Comparison of ENCODE assay signal across 12 cellular contexts in genomic region chr17:50173335-50173941, GRCh38. TPM values are rescaled to one million over a fixed set of nuclear protein-coding genes. Genes with fewer than 3 reads are reported as not detected.
DNase-seq lines count a peak whose midpoint lies in the region; ATAC-seq and TF ChIP-seq lines count a peak whose summit lies in the region.
"Had no signal": no experiment of that assay in that cellular context is flagged by ENCODE, and none has a peak within 500 bp of the region (broad histone marks: within the 10 kb centered on the region; RNA-seq: fewer than 3 reads in every experiment).

No MANE protein-coding gene starts in this region.

- DNase-seq in BJ (ENCODE audit: low read depth) (peak; percentile 78), osteoblast (ENCODE audit: insufficient read length, low spot score, missing footprints) (peak; percentile 98), NCI-H1092 treated with DMSO at 0.1 percent for 48 hours (lab: John Stamatoyannopoulos, UW) (no peak), Caco-2 (no peak), NCI-H82 (lab: John Stamatoyannopoulos, UW) (no peak)
- DNase-seq: CD4-positive, CD25-positive, alpha-beta regulatory T cell; NCI-H1417 treated with DMSO at 0.1 percent for 48 hours; stimulated activated naive CD4-positive, alpha-beta T cell treated with Interleukin-2 at 50 U/mL for 16 hours had no signal

- H3K4me3 ChIP-seq in BJ (ENCODE audit: low read depth, low read length) (no peak overlapping the region), gastroesophageal sphincter (no peak overlapping the region), osteoblast (ENCODE audit: insufficient read depth, low read length) (no peak overlapping the region), Caco-2 (ENCODE audit: low read depth, low read length) (no peak overlapping the region)

- peaks cover 4% of the 10 kb centered on the region; the same call in 1 of the 2 replicates for H3K36me3 ChIP-seq in BJ (ENCODE audit: control insufficient read depth, insufficient read depth, low read length)
- H3K36me3 ChIP-seq in gastroesophageal sphincter = peaks cover 0 to 31% of the 10 kb centered on the region in 2 donors
- H3K36me3 ChIP-seq in osteoblast (ENCODE audit: insufficient read depth, low read length) = peaks cover 13% of the 10 kb centered on the region
- no peaks in the 10 kb centered on the region for H3K36me3 ChIP-seq in Caco-2 (ENCODE audit: control insufficient read depth, insufficient read depth, low read length)

- peak overlapping the region; percentile 58 to 88 (median 86) for H3K27ac ChIP-seq in gastroesophageal sphincter
- H3K27ac ChIP-seq in osteoblast (ENCODE audit: low read depth, low read length) = peak overlapping the region; percentile 98

- 18 to 22% methylated on average over 3 to 4 of the region's 10 CpGs for WGBS in gastroesophageal sphincter (ENCODE audit: low coverage in 1 of 2), 2 donors

- ATAC-seq in SK-N-SH treated with all-trans-retinoic acid at 6 μM for 48 hours (peak; percentile 46), gastroesophageal sphincter (peak; percentile 43), HG02642 (IDR thresholded peaks at IDR 0.05; ENCODE audit: poor library complexity, unreplicated experiment) (no peak)

- no peaks in the 10 kb centered on the region for H3K36me3 Mint-ChIP-seq in Caco-2 (ENCODE audit: insufficient read depth, unreplicated experiment)
- H3K36me3 Mint-ChIP-seq: CD4-positive, CD25-positive, alpha-beta regulatory T cell had no signal

- TF ChIP-seq CTCF in BJ (IDR thresholded peaks at IDR 0.05; ENCODE audit: insufficient read depth, low read depth, low read length) (no peak), gastroesophageal sphincter (IDR thresholded peaks at IDR 0.05) (no peak), osteoblast (IDR thresholded peaks at IDR 0.05; ENCODE audit: extremely low read depth, low read depth, low read length) (no peak), Caco-2 (IDR thresholded peaks at IDR 0.05; ENCODE audit: insufficient read depth in 1 of 2, low read depth in 1 of 2, low read length in 1 of 2, severe bottlenecking in 1 of 2, unreplicated experiment in 1 of 2) (no peak)

- H2AFZ ChIP-seq in osteoblast (ENCODE audit: low read length) = peak overlapping the region; percentile 18

- H3K4me1 Mint-ChIP-seq in Caco-2 (ENCODE audit: low read depth, unreplicated experiment) = peaks cover 25% of the 10 kb centered on the region

- TF ChIP-seq POLR2A in gastroesophageal sphincter (IDR thresholded peaks at IDR 0.05) = no peak

- intact Hi-C loops in Caco-2 (cut with micrococcal nuclease; ENCODE audit: unreplicated experiment) = no loop called here

- BruUV-seq in Caco-2 (replicated peaks; lab: Mats Ljungman, UMichigan) = no TSS peak

- H3K4me3 Mint-ChIP-seq in Caco-2 (ENCODE audit: unreplicated experiment) = no peak overlapping the region
- H3K4me3 Mint-ChIP-seq: CD4-positive, CD25-positive, alpha-beta regulatory T cell had no signal

- no peaks in the 10 kb centered on the region for H3K9me3 ChIP-seq in gastroesophageal sphincter
- H3K9me3 ChIP-seq in osteoblast (ENCODE audit: low read depth, low read length) = no peaks in the 10 kb centered on the region
- no peaks in the 10 kb centered on the region for H3K9me3 ChIP-seq in Caco-2

- H3K27me3 ChIP-seq in BJ (ENCODE audit: control insufficient read depth, insufficient read depth, low read length) (no peaks in the 10 kb centered on the region), gastroesophageal sphincter (no peaks in the 10 kb centered on the region), osteoblast (ENCODE audit: insufficient read depth, low read length) (no peaks in the 10 kb centered on the region), Caco-2 (replicated peaks; ENCODE audit: control insufficient read depth, insufficient read depth, low read length) (no peaks in the 10 kb centered on the region)

- no peaks in the 10 kb centered on the region for H3K79me2 ChIP-seq in osteoblast (ENCODE audit: insufficient read depth, low read length)

- H3K9me3 Mint-ChIP-seq in Caco-2 (ENCODE audit: unreplicated experiment) = no peaks in the 10 kb centered on the region
- H3K9me3 Mint-ChIP-seq: CD4-positive, CD25-positive, alpha-beta regulatory T cell had no signal

- POLR2A ChIA-PET in BJ (lab: Charles Lee) (interaction anchor here (0.5 to 1.3 kb wide), 9 partner anchors 8 to 125 kb away, joined by 3 to 13 read pairs (median 3); partner anchors contain the start of gene COL1A1), Caco-2 (lab: Charles Lee) (interaction anchor here (0.7 kb wide), 1 partner anchor 183 kb away, joined by 4 read pairs; no protein-coding TSS in a partner anchor)

- CTCF ChIA-PET in BJ (lab: Yijun Ruan, JAX) = interaction anchor here (0.7 to 8.5 kb wide), 11 partner anchors 12 to 125 kb away, joined by 3 to 146 read pairs (median 5); partner anchors contain the start of gene TMEM92
- CTCF ChIA-PET in Caco-2 (lab: Charles Lee) = interaction anchor here (1.1 kb wide), 1 partner anchor 8 kb away, joined by 4 read pairs; no protein-coding TSS in a partner anchor

- H3K4me2 ChIP-seq in osteoblast (ENCODE audit: insufficient read depth, low read length) = peak overlapping the region; percentile 44

- no peaks in the 10 kb centered on the region for H3K27me3 Mint-ChIP-seq in Caco-2 (ENCODE audit: insufficient read depth, unreplicated experiment)

- H4K20me1 ChIP-seq in osteoblast (ENCODE audit: insufficient read depth, low read length) = no peaks in the 10 kb centered on the region

- TF ChIP-seq EP300 in gastroesophageal sphincter (IDR thresholded peaks at IDR 0.05) = no peak

- H3K27ac Mint-ChIP-seq in Caco-2 (ENCODE audit: unreplicated experiment) = no peak overlapping the region
- H3K27ac Mint-ChIP-seq: CD4-positive, CD25-positive, alpha-beta regulatory T cell had no signal

- peaks cover 0 to 81% (median 43%) of the 10 kb centered on the region in 3 donors for H3K4me1 ChIP-seq in gastroesophageal sphincter
- H3K4me1 ChIP-seq in osteoblast (ENCODE audit: insufficient read depth, low read length) = peaks cover 34% of the 10 kb centered on the region
- H3K4me1 ChIP-seq in Caco-2 = peaks cover 28% of the 10 kb centered on the region

TF ChIP-seq in SK-N-SH treated with all-trans-retinoic acid at 6 μM for 48 hours, 23 proteins besides CTCF, POLR2A, EP300 and RAD21:
- TF ChIP-seq CSDC2 (CRISPR knock-in tag; IDR thresholded peaks at IDR 0.05) (no peak), TCF4 (CRISPR knock-in tag; IDR thresholded peaks at IDR 0.05; ENCODE audit: borderline replicate concordance) (peak; percentile 42; the same call in 1 of the 2 replicates), BACH2 (CRISPR knock-in tag; IDR thresholded peaks at IDR 0.05; ENCODE audit: borderline replicate concordance) (no peak)

RNA-seq across cellular contexts. Expression of gene SGCA, which starts 7.6 kb away (rescaled TPM):
- polyA plus RNA-seq in BJ (2011; rRNA removed) = 0.09 and 0.40 TPM in 2 replicates
- not detected in 2 replicates for polyA minus RNA-seq in BJ (2011; rRNA and poly(A)+ RNA removed)
- 100 to 1,000 TPM in 2 of 4 donors, 10 to 100 TPM in 2; 58.1 to 145 (median 93.4) TPM for total RNA-seq in gastroesophageal sphincter
- total RNA-seq in osteoblast = 0.29 TPM in 1 of 2 replicates, not detected in the other
- total RNA-seq in Caco-2 (2022) = not detected in 2 replicates
- total RNA-seq: CD4-positive, CD25-positive, alpha-beta regulatory T cell; SK-MEL-5 had no signal
- polyA plus RNA-seq: CD4-positive, CD25-positive, alpha-beta regulatory T cell had no signal

RNA-seq across cellular contexts. Expression of gene PPP1R9B, which starts 23.0 kb away (rescaled TPM):
- 17.2 and 19.3 TPM in 2 replicates for polyA plus RNA-seq in BJ (2011; rRNA removed)
- 27.3 and 31.6 TPM in 2 replicates for polyA minus RNA-seq in BJ (2011; rRNA and poly(A)+ RNA removed)
- total RNA-seq in gastroesophageal sphincter = 10 to 100 TPM; 23.3 to 38.1 (median 30.8) TPM
- 44.2 and 48.9 TPM in 2 replicates for total RNA-seq in osteoblast
- total RNA-seq in Caco-2 (2022) = 74.8 and 76.2 TPM in 2 replicates

RNA-seq across cellular contexts. Expression of gene COL1A1, which starts 28.0 kb away (rescaled TPM):
- polyA plus RNA-seq in BJ (2011; rRNA removed) = 1,679 and 2,161 TPM in 2 replicates
- polyA minus RNA-seq in BJ (2011; rRNA and poly(A)+ RNA removed) = 4,131 and 5,702 TPM in 2 replicates
- total RNA-seq in gastroesophageal sphincter (10 to 100 TPM; 14.6 to 92.9 (median 69.7) TPM), osteoblast (6,718 and 8,987 TPM in 2 replicates), Caco-2 (2022) (23.4 and 27.3 TPM in 2 replicates)
- polyA plus RNA-seq: CD4-positive, CD25-positive, alpha-beta regulatory T cell had no signal

RNA-seq across cellular contexts. Expression of gene SAMD14, which starts 43.5 kb away (rescaled TPM):
- polyA plus RNA-seq in BJ (2011; rRNA removed) = 2.7 and 5.3 TPM in 2 replicates
- 3.1 TPM in 2 replicates for polyA minus RNA-seq in BJ (2011; rRNA and poly(A)+ RNA removed)
- total RNA-seq in gastroesophageal sphincter (1 to 10 TPM; 1.3 to 2.8 (median 2.3) TPM), osteoblast (2.5 and 2.7 TPM in 2 replicates), Caco-2 (2022) (2.2 and 3.4 TPM in 2 replicates)

Comparison
In these comparisons a context has a peak if more than half of its experiments do, and no peak if none do; other contexts are left out.
1. DNase-seq: peak in BJ (single experiment) and osteoblast (single experiment); none in NCI-H1092 treated with DMSO at 0.1 percent for 48 hours (single experiment), Caco-2 (0 of 2) and NCI-H82 (single experiment).
2. RNA of gene SGCA, which starts 7.6 kb away (total RNA-seq): 58.1 to 145 TPM in gastroesophageal sphincter; 0.29 TPM in osteoblast and not detected in Caco-2; every median in the first group is over 10 times any median in the second.
3. RNA of gene COL1A1, which starts 28.0 kb away (total RNA-seq): 6,718 to 8,987 TPM in osteoblast; 14.6 to 92.9 TPM in gastroesophageal sphincter and 23.4 to 27.3 TPM in Caco-2; every median in the first group is over 10 times any median in the second.